ENCODE assay signal across 1 cellular context in the genomic region with DNA sequence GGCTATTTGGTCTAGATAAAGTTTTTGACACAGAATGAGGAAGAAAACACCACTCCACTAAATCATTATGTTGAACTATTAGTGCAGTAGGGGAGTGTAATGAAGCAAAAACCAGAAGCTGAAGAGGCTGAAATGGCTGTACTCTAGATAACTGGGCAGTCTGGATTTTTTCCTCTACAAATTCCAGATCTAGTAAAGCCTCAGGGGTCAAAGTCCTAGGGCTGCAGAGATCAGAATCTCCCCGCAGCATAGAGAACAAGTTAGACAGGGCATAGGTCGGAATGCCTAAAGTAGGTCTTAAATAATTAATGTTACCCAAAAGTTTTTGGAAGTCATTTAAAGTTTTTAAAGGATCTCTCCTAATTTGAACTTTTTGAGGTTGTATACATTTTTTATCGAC.
TF ChIP-seq lines count a peak whose summit lies in the region.
"Not testable (repeated sequence)": the region's sequence is repeated elsewhere in the genome, so short reads cannot be mapped to it uniquely, and the experiment has no call there.

No MANE protein-coding gene starts in this region.

TF ChIP-seq in HepG2, 621 proteins besides CTCF, POLR2A, EP300 and RAD21:
- peak; percentile 73 for TF ChIP-seq HNF4A (CRISPR knock-in tag; IDR thresholded peaks at IDR 0.05)
- peak; percentile 50 for TF ChIP-seq HNF4G (IDR thresholded peaks at IDR 0.05; ENCODE audit: borderline replicate concordance, low read depth, low read length)
- TF ChIP-seq HNF4G (CRISPR knock-in tag; IDR thresholded peaks at IDR 0.05; ENCODE audit: borderline replicate concordance, low read depth), result not testable (repeated sequence)
- TF ChIP-seq, protein P1, sequence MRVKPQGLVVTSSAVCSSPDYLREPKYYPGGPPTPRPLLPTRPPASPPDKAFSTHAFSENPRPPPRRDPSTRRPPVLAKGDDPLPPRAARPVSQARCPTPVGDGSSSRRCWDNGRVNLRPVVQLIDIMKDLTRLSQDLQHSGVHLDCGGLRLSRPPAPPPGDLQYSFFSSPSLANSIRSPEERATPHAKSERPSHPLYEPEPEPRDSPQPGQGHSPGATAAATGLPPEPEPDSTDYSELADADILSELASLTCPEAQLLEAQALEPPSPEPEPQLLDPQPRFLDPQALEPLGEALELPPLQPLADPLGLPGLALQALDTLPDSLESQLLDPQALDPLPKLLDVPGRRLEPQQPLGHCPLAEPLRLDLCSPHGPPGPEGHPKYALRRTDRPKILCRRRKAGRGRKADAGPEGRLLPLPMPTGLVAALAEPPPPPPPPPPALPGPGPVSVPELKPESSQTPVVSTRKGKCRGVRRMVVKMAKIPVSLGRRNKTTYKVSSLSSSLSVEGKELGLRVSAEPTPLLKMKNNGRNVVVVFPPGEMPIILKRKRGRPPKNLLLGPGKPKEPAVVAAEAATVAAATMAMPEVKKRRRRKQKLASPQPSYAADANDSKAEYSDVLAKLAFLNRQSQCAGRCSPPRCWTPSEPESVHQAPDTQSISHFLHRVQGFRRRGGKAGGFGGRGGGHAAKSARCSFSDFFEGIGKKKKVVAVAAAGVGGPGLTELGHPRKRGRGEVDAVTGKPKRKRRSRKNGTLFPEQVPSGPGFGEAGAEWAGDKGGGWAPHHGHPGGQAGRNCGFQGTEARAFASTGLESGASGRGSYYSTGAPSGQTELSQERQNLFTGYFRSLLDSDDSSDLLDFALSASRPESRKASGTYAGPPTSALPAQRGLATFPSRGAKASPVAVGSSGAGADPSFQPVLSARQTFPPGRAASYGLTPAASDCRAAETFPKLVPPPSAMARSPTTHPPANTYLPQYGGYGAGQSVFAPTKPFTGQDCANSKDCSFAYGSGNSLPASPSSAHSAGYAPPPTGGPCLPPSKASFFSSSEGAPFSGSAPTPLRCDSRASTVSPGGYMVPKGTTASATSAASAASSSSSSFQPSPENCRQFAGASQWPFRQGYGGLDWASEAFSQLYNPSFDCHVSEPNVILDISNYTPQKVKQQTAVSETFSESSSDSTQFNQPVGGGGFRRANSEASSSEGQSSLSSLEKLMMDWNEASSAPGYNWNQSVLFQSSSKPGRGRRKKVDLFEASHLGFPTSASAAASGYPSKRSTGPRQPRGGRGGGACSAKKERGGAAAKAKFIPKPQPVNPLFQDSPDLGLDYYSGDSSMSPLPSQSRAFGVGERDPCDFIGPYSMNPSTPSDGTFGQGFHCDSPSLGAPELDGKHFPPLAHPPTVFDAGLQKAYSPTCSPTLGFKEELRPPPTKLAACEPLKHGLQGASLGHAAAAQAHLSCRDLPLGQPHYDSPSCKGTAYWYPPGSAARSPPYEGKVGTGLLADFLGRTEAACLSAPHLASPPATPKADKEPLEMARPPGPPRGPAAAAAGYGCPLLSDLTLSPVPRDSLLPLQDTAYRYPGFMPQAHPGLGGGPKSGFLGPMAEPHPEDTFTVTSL (CRISPR knock-in tag; IDR thresholded peaks at IDR 0.05; ENCODE audit: borderline replicate concordance), result peak; percentile 40; the same call in 1 of the 2 replicates
- 0 out of 2 replicates have a peak, but pooled peaks have one; percentile 24 for TF ChIP-seq PITX1 (CRISPR knock-in tag; IDR thresholded peaks at IDR 0.05)
- TF ChIP-seq, protein P2, sequence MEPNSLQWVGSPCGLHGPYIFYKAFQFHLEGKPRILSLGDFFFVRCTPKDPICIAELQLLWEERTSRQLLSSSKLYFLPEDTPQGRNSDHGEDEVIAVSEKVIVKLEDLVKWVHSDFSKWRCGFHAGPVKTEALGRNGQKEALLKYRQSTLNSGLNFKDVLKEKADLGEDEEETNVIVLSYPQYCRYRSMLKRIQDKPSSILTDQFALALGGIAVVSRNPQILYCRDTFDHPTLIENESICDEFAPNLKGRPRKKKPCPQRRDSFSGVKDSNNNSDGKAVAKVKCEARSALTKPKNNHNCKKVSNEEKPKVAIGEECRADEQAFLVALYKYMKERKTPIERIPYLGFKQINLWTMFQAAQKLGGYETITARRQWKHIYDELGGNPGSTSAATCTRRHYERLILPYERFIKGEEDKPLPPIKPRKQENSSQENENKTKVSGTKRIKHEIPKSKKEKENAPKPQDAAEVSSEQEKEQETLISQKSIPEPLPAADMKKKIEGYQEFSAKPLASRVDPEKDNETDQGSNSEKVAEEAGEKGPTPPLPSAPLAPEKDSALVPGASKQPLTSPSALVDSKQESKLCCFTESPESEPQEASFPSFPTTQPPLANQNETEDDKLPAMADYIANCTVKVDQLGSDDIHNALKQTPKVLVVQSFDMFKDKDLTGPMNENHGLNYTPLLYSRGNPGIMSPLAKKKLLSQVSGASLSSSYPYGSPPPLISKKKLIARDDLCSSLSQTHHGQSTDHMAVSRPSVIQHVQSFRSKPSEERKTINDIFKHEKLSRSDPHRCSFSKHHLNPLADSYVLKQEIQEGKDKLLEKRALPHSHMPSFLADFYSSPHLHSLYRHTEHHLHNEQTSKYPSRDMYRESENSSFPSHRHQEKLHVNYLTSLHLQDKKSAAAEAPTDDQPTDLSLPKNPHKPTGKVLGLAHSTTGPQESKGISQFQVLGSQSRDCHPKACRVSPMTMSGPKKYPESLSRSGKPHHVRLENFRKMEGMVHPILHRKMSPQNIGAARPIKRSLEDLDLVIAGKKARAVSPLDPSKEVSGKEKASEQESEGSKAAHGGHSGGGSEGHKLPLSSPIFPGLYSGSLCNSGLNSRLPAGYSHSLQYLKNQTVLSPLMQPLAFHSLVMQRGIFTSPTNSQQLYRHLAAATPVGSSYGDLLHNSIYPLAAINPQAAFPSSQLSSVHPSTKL (CRISPR knock-in tag; IDR thresholded peaks at IDR 0.05), result 0 out of 2 replicates have a peak, but pooled peaks have one; percentile 36
- TF ChIP-seq, protein P3, sequence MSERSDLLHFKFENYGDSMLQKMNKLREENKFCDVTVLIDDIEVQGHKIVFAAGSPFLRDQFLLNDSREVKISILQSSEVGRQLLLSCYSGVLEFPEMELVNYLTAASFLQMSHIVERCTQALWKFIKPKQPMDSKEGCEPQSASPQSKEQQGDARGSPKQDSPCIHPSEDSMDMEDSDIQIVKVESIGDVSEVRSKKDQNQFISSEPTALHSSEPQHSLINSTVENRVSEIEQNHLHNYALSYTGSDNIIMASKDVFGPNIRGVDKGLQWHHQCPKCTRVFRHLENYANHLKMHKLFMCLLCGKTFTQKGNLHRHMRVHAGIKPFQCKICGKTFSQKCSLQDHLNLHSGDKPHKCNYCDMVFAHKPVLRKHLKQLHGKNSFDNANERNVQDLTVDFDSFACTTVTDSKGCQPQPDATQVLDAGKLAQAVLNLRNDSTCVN (CRISPR knock-in tag; IDR thresholded peaks at IDR 0.05; ENCODE audit: borderline replicate concordance), result peak; percentile 100
- TF ChIP-seq, protein P4, sequence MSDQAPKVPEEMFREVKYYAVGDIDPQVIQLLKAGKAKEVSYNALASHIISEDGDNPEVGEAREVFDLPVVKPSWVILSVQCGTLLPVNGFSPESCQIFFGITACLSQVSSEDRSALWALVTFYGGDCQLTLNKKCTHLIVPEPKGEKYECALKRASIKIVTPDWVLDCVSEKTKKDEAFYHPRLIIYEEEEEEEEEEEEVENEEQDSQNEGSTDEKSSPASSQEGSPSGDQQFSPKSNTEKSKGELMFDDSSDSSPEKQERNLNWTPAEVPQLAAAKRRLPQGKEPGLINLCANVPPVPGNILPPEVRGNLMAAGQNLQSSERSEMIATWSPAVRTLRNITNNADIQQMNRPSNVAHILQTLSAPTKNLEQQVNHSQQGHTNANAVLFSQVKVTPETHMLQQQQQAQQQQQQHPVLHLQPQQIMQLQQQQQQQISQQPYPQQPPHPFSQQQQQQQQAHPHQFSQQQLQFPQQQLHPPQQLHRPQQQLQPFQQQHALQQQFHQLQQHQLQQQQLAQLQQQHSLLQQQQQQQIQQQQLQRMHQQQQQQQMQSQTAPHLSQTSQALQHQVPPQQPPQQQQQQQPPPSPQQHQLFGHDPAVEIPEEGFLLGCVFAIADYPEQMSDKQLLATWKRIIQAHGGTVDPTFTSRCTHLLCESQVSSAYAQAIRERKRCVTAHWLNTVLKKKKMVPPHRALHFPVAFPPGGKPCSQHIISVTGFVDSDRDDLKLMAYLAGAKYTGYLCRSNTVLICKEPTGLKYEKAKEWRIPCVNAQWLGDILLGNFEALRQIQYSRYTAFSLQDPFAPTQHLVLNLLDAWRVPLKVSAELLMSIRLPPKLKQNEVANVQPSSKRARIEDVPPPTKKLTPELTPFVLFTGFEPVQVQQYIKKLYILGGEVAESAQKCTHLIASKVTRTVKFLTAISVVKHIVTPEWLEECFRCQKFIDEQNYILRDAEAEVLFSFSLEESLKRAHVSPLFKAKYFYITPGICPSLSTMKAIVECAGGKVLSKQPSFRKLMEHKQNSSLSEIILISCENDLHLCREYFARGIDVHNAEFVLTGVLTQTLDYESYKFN (CRISPR knock-in tag; conservative IDR thresholded peaks at IDR 0.05), result peak; percentile 38
TF ChIP-seq in HepG2: peak in this region for 7; not testable (repeated sequence) for 614.
